In genomic region chr1:192580351-192580962, GRCh38 we compare ENCODE assay signal across 8 cellular contexts. TPM values are rescaled to one million over a fixed set of nuclear protein-coding genes. Genes with fewer than 3 reads are reported as not detected.
DNase-seq lines count a peak whose midpoint lies in the region; ATAC-seq and TF ChIP-seq lines count a peak whose summit lies in the region.

No MANE protein-coding gene starts in this region.

- H3K4me1 ChIP-seq in HEK293 (ENCODE audit: control insufficient read depth, insufficient read depth, low read length) = no peaks in the 10 kb centered on the region
- no peaks in the 10 kb centered on the region for H3K4me1 ChIP-seq in lower lobe of right lung

- peak; percentile 73 to 77 for ATAC-seq in lower lobe of right lung

- no peaks in the 10 kb centered on the region for H3K9me3 ChIP-seq in HEK293 (ENCODE audit: control insufficient read depth, insufficient read depth, low read depth, low read length)
- no peaks in the 10 kb centered on the region for H3K9me3 ChIP-seq in lower lobe of right lung

- intact Hi-C loops in lower lobe of right lung (cut with DNase I) (no loop called here), dorsolateral prefrontal cortex (cut with DNase I) (no loop called here)

- H3K27ac ChIP-seq in HEK293 (ENCODE audit: extremely low read depth, low read depth, low read length) (no peak overlapping the region), lower lobe of right lung (no peak overlapping the region), dorsolateral prefrontal cortex (no peak overlapping the region)

- H3K36me3 ChIP-seq in HEK293 (ENCODE audit: control insufficient read depth in 2 of 2, insufficient read depth in 1 of 2, low read length in 2 of 2) = no peaks in the 10 kb centered on the region
- H3K36me3 ChIP-seq in lower lobe of right lung = no peaks in the 10 kb centered on the region

- CTCF ChIA-PET in HEK293 (lab: Yijun Ruan, JAX) = interaction anchor here (0.6 to 2.2 kb wide), 4 partner anchors 100 to 140 kb away, joined by 3 to 15 read pairs (median 4); no protein-coding TSS in a partner anchor

- POLR2A ChIA-PET in HEK293 (lab: Yijun Ruan, JAX) = no interaction called here

- H3K4me3 ChIP-seq in HEK293 (ENCODE audit: low read depth, low read length) = no peak overlapping the region
- no peak overlapping the region for H3K4me3 ChIP-seq in lower lobe of right lung
- H3K4me3 ChIP-seq in dorsolateral prefrontal cortex = peak overlapping the region in 2 of 59 donors; percentile 32 to 45

- TF ChIP-seq CTCF in GM10266 (IDR thresholded peaks at IDR 0.05; ENCODE audit: control insufficient read depth, insufficient read depth, low read depth, missing control alignments) (peak; percentile 54), HEK293 (tag by site-specific recombination; IDR thresholded peaks at IDR 0.05) (no peak), lower lobe of right lung (IDR thresholded peaks at IDR 0.05) (peak; percentile 28), dorsolateral prefrontal cortex (IDR thresholded peaks at IDR 0.05 in 54 of 56, conservative IDR thresholded peaks at IDR 0.05 in 2 of 56; ENCODE audit: low read depth in 1 of 56, partially characterized antibody in 56 of 56) (peak in 15 of 56 donors; percentile 2 to 47 (median 24))

- DNase-seq in ACHN (peak; percentile 67), GM10266 (ENCODE audit: extremely low spot score) (no peak), NCI-H460 (ENCODE audit: extremely low read depth, low read depth) (peak; percentile 54), T47D (ENCODE audit: low read depth in 1 of 2, low spot score in 1 of 2) (peak; percentile 16 to 76), lower lobe of right lung (no peak), dorsolateral prefrontal cortex (no peak)
- no peak for DNase-seq in NK-92 treated with Interleukin-12 subunit alpha and Interleukin-12 subunit beta, amount 100 ng/mL, for 24 hours (lab: John Stamatoyannopoulos, UW)

- H3K27me3 ChIP-seq in lower lobe of right lung (ENCODE audit: low read depth) (no peaks in the 10 kb centered on the region), dorsolateral prefrontal cortex (peaks cover 0 to 4% (median 0%) of the 10 kb centered on the region in 45 donors)

- in situ Hi-C loops in ACHN (cut with HindIII; ENCODE audit: low pct_ligation_motif_present, low pct_unique_long_range_greater_than_20kb, low sequenced_read_pairs) = loop anchor here (25.0 kb wide), 1 partner anchor 93 kb away; no protein-coding TSS in a partner anchor
- in situ Hi-C loops in T47D (cut with HindIII; ENCODE audit: low pct_unique_long_range_greater_than_20kb, low sequenced_read_pairs) = no loop called here

TF ChIP-seq in HEK293, 187 proteins besides CTCF, POLR2A, EP300 and RAD21:
- TF ChIP-seq ZNF654 (tag by site-specific recombination; IDR thresholded peaks at IDR 0.05; ENCODE audit: low read depth) (peak; percentile 47), ZNF350 (tag by site-specific recombination; IDR thresholded peaks at IDR 0.05) (no peak), ZNF37A (tag by site-specific recombination; IDR thresholded peaks at IDR 0.05) (no peak)

RNA-seq across cellular contexts. Expression of gene RGS1, which starts 4.9 kb away (rescaled TPM):
- total RNA-seq in NCI-H460 (2014; rRNA removed; shearing (Covaris generic)) = not detected in 2 replicates
- polyA plus RNA-seq in NCI-H460 (2014; cell fraction: nucleus; rRNA removed) = not detected in 2 replicates
- total RNA-seq in lower lobe of right lung (16.3 TPM), dorsolateral prefrontal cortex (100 to 1,000 TPM in 6 of 120 experiments, 10 to 100 TPM in 87, 1 to 10 TPM in 27; 1.8 to 176 (median 19.2) TPM)

RNA-seq across cellular contexts. Expression of gene RGS13, which starts 55.5 kb away (rescaled TPM):
- total RNA-seq in NCI-H460 (2014; rRNA removed; shearing (Covaris generic)) = not detected in 2 replicates
- polyA plus RNA-seq in NCI-H460 (2014; cell fraction: nucleus; rRNA removed) = not detected in 2 replicates
- total RNA-seq in lower lobe of right lung (5.0 TPM), dorsolateral prefrontal cortex (under 1 TPM in 3 of 120 experiments, not detected in 117; 0.10 to 0.32 (median 0.25) TPM)

Comparison
In these comparisons a context has a peak if more than half of its experiments do, and no peak if none do; other contexts are left out.
1. DNase-seq: peak in ACHN (single experiment), NCI-H460 (single experiment) and T47D (2 of 2); none in GM10266 (single experiment), lower lobe of right lung (single experiment), NK-92 treated with Interleukin-12 subunit alpha and Interleukin-12 subunit beta, amount 100 ng/mL, for 24 hours (single experiment) and dorsolateral prefrontal cortex (0 of 10).